12 cellular contexts compared by ENCODE assay signal in genomic region chr12:6362383-6362782, GRCh38. TPM values are rescaled to one million over a fixed set of nuclear protein-coding genes. Genes with fewer than 3 reads are reported as not detected.
DNase-seq lines count a peak whose midpoint lies in the region; ATAC-seq and TF ChIP-seq lines count a peak whose summit lies in the region.
"Had no signal": no experiment of that assay in that cellular context is flagged by ENCODE, and none has a peak within 500 bp of the region (broad histone marks: within the 10 kb centered on the region; RNA-seq: fewer than 3 reads in every experiment).

No MANE protein-coding gene starts in this region.

- DNase-seq in activated CD8-positive, alpha-beta T cell treated with anti-CD3 and anti-CD28 coated beads, Interleukin-2, amount 10 ng/mL, durations not matched to agents 7 days and 5 days, result no peak
- DNase-seq in activated CD8-positive, alpha-beta T cell treated with anti-CD3 and anti-CD28 coated beads for 36 hours, result no peak
- DNase-seq in RWPE2 (ENCODE audit: low spot score) (no peak), thyroid gland (no peak), AG20443 (ENCODE audit: low spot score) (no peak), dedifferentiated amniotic fluid mesenchymal stem cell (ENCODE audit: extremely low spot score) (no peak)
- DNase-seq: NCI-H146 had no signal

- no peak for TF ChIP-seq POLR2A in thyroid gland (IDR thresholded peaks at IDR 0.05)

- no peaks in the 10 kb centered on the region for H3K9me3 Mint-ChIP-seq in activated CD8-positive, alpha-beta T cell treated with anti-CD3 and anti-CD28 coated beads, Interleukin-2, amount 10 ng/mL, durations not matched to agents 7 days and 5 days (ENCODE audit: insufficient read depth)
- no peaks in the 10 kb centered on the region for H3K9me3 Mint-ChIP-seq in activated CD8-positive, alpha-beta T cell treated with anti-CD3 and anti-CD28 coated beads for 36 hours

- 70 to 80% methylated on average over 3 of the region's 3 CpGs for WGBS in thyroid gland, 2 donors

- POLR2A ChIA-PET in activated CD8-positive, alpha-beta T cell treated with anti-CD3 and anti-CD28 coated beads, Interleukin-2, amount 10 ng/mL, durations not matched to agents 7 days and 5 days (lab: Charles Lee), result interaction anchor here (0.8 to 1.7 kb wide), 4 partner anchors 19 to 327 kb away, joined by 3 to 12 read pairs (median 4); no protein-coding TSS in a partner anchor
- POLR2A ChIA-PET in activated CD8-positive, alpha-beta T cell treated with anti-CD3 and anti-CD28 coated beads for 36 hours (lab: Charles Lee), result interaction anchor here (0.6 to 1.9 kb wide), 2 partner anchors 20 to 28 kb away, joined by 3 to 7 read pairs; partner anchors contain the start of gene TNFRSF1A

- peaks cover 47% of the 10 kb centered on the region for H3K4me1 ChIP-seq in RWPE2 (ENCODE audit: insufficient read depth, poor library complexity, severe bottlenecking)
- peaks cover 28 to 52% of the 10 kb centered on the region in 2 donors for H3K4me1 ChIP-seq in thyroid gland

- H3K27me3 ChIP-seq in RWPE2 (ENCODE audit: insufficient read depth, poor library complexity, severe bottlenecking), result no peaks in the 10 kb centered on the region
- H3K27me3 ChIP-seq in layer of hippocampus (ENCODE audit: control insufficient read depth, insufficient read depth, low read length), result no peaks in the 10 kb centered on the region
- no peaks in the 10 kb centered on the region for H3K27me3 ChIP-seq in thyroid gland
- H3K27me3 ChIP-seq: body of pancreas had no signal

- peak overlapping the region; percentile 100 for H3K27ac ChIP-seq in RWPE2 (ENCODE audit: poor library complexity, severe bottlenecking)
- H3K27ac ChIP-seq in layer of hippocampus (ENCODE audit: low read depth, low read length), result peak overlapping the region; percentile 4
- H3K27ac ChIP-seq in thyroid gland, result peak overlapping the region in 2 of 3 donors; percentile 11 to 95

- H3K27ac Mint-ChIP-seq in activated CD8-positive, alpha-beta T cell treated with anti-CD3 and anti-CD28 coated beads, Interleukin-2, amount 10 ng/mL, durations not matched to agents 7 days and 5 days, result peak overlapping the region; percentile 48
- H3K27ac Mint-ChIP-seq in activated CD8-positive, alpha-beta T cell treated with anti-CD3 and anti-CD28 coated beads for 36 hours, result no peak overlapping the region

- CTCF ChIA-PET in activated CD8-positive, alpha-beta T cell treated with anti-CD3 and anti-CD28 coated beads, Interleukin-2, amount 10 ng/mL, durations not matched to agents 7 days and 5 days (lab: Charles Lee), result interaction anchor here (0.6 to 7.3 kb wide), 4 partner anchors 15 to 104 kb away, joined by 3 to 176 read pairs (median 6); no protein-coding TSS in a partner anchor
- CTCF ChIA-PET in activated CD8-positive, alpha-beta T cell treated with anti-CD3 and anti-CD28 coated beads for 36 hours (lab: Charles Lee), result interaction anchor here (0.6 to 2.2 kb wide), 5 partner anchors 10 to 104 kb away, joined by 3 to 12 read pairs (median 4); no protein-coding TSS in a partner anchor

- H3K36me3 Mint-ChIP-seq in activated CD8-positive, alpha-beta T cell treated with anti-CD3 and anti-CD28 coated beads, Interleukin-2, amount 10 ng/mL, durations not matched to agents 7 days and 5 days (ENCODE audit: low read depth), result no peaks in the 10 kb centered on the region
- no peaks in the 10 kb centered on the region for H3K36me3 Mint-ChIP-seq in activated CD8-positive, alpha-beta T cell treated with anti-CD3 and anti-CD28 coated beads for 36 hours (ENCODE audit: low read depth)

- no peak overlapping the region for H3K4me3 ChIP-seq in RWPE2 (ENCODE audit: severe bottlenecking)
- H3K4me3 ChIP-seq in thyroid gland (replicated peaks in 1 of 3), result no peak overlapping the region
- H3K4me3 ChIP-seq: body of pancreas had no signal

- TF ChIP-seq CTCF in activated CD8-positive, alpha-beta T cell treated with anti-CD3 and anti-CD28 coated beads for 36 hours (IDR thresholded peaks at IDR 0.05), result no peak
- TF ChIP-seq CTCF in RWPE2 (IDR thresholded peaks at IDR 0.05; ENCODE audit: poor library complexity, severe bottlenecking) (no peak), thyroid gland (IDR thresholded peaks at IDR 0.05) (no peak)

- intact Hi-C loops in activated CD8-positive, alpha-beta T cell treated with anti-CD3 and anti-CD28 coated beads for 36 hours (cut with micrococcal nuclease), result no loop called here
- intact Hi-C loops in thyroid gland (cut with DNase I), result no loop called here

- H3K9me3 ChIP-seq in RWPE2 (ENCODE audit: severe bottlenecking) (no peaks in the 10 kb centered on the region), thyroid gland (no peaks in the 10 kb centered on the region)
- H3K9me3 ChIP-seq: body of pancreas had no signal

- peaks cover 4% of the 10 kb centered on the region for H3K27me3 Mint-ChIP-seq in activated CD8-positive, alpha-beta T cell treated with anti-CD3 and anti-CD28 coated beads, Interleukin-2, amount 10 ng/mL, durations not matched to agents 7 days and 5 days (ENCODE audit: low read depth)
- no peaks in the 10 kb centered on the region for H3K27me3 Mint-ChIP-seq in activated CD8-positive, alpha-beta T cell treated with anti-CD3 and anti-CD28 coated beads for 36 hours

- no peak for ATAC-seq in activated CD8-positive, alpha-beta T cell treated with anti-CD3 and anti-CD28 coated beads, Interleukin-2, amount 10 ng/mL, durations not matched to agents 7 days and 5 days
- no peak for ATAC-seq in activated CD8-positive, alpha-beta T cell treated with anti-CD3 and anti-CD28 coated beads for 36 hours
- ATAC-seq in RWPE2 (ENCODE audit: low read depth) (no peak), GM21390 (IDR thresholded peaks at IDR 0.05; ENCODE audit: unreplicated experiment) (no peak)

- H3K36me3 ChIP-seq in RWPE2 (ENCODE audit: low read depth) (peaks cover 96% of the 10 kb centered on the region), thyroid gland (peaks cover 0 to 6% of the 10 kb centered on the region in 2 donors)

- H3K4me1 Mint-ChIP-seq in activated CD8-positive, alpha-beta T cell treated with anti-CD3 and anti-CD28 coated beads, Interleukin-2, amount 10 ng/mL, durations not matched to agents 7 days and 5 days (ENCODE audit: low read depth), result peaks cover 28% of the 10 kb centered on the region
- H3K4me1 Mint-ChIP-seq in activated CD8-positive, alpha-beta T cell treated with anti-CD3 and anti-CD28 coated beads for 36 hours (ENCODE audit: low read depth), result peaks cover 20% of the 10 kb centered on the region

- no peak overlapping the region for H3K4me3 Mint-ChIP-seq in activated CD8-positive, alpha-beta T cell treated with anti-CD3 and anti-CD28 coated beads, Interleukin-2, amount 10 ng/mL, durations not matched to agents 7 days and 5 days
- H3K4me3 Mint-ChIP-seq in activated CD8-positive, alpha-beta T cell treated with anti-CD3 and anti-CD28 coated beads for 36 hours, result no peak overlapping the region

RNA-seq across cellular contexts. Expression of gene SCNN1A, which starts 13.0 kb away (rescaled TPM):
- 1 to 10 TPM in 1 of 2 experiments, under 1 TPM in 1; 0.47 to 1.5 TPM for total RNA-seq in activated CD8-positive, alpha-beta T cell treated with anti-CD3 and anti-CD28 coated beads, Interleukin-2, amount 10 ng/mL, durations not matched to agents 7 days and 5 days
- total RNA-seq in activated CD8-positive, alpha-beta T cell treated with anti-CD3 and anti-CD28 coated beads for 36 hours, result 1 to 10 TPM; 2.3 to 3.8 TPM
- 100 to 1,000 TPM; 229 to 449 (median 336) TPM for total RNA-seq in thyroid gland

RNA-seq across cellular contexts. Expression of gene TNFRSF1A, which starts 20.5 kb away (rescaled TPM):
- 10 to 100 TPM; 58.8 to 63.4 TPM for total RNA-seq in activated CD8-positive, alpha-beta T cell treated with anti-CD3 and anti-CD28 coated beads, Interleukin-2, amount 10 ng/mL, durations not matched to agents 7 days and 5 days
- total RNA-seq in activated CD8-positive, alpha-beta T cell treated with anti-CD3 and anti-CD28 coated beads for 36 hours, result 10 to 100 TPM; 40.6 TPM
- 100 to 1,000 TPM; 131 to 185 (median 150) TPM for total RNA-seq in thyroid gland

RNA-seq across cellular contexts. Expression of gene LTBR, which starts 21.6 kb away (rescaled TPM):
- total RNA-seq in activated CD8-positive, alpha-beta T cell treated with anti-CD3 and anti-CD28 coated beads, Interleukin-2, amount 10 ng/mL, durations not matched to agents 7 days and 5 days, result under 1 TPM in 1 of 2 experiments, not detected in 1; 0.34 TPM
- 1 to 10 TPM; 1.5 to 1.6 TPM for total RNA-seq in activated CD8-positive, alpha-beta T cell treated with anti-CD3 and anti-CD28 coated beads for 36 hours
- 100 to 1,000 TPM; 152 to 215 (median 178) TPM for total RNA-seq in thyroid gland

RNA-seq across cellular contexts. Expression of gene PLEKHG6, which starts 51.9 kb away (rescaled TPM):
- total RNA-seq in activated CD8-positive, alpha-beta T cell treated with anti-CD3 and anti-CD28 coated beads, Interleukin-2, amount 10 ng/mL, durations not matched to agents 7 days and 5 days, result under 1 TPM in 1 of 2 experiments, not detected in 1; 0.47 TPM
- not detected for total RNA-seq in activated CD8-positive, alpha-beta T cell treated with anti-CD3 and anti-CD28 coated beads for 36 hours
- 100 to 1,000 TPM in 1 of 4 donors, 10 to 100 TPM in 1, 1 to 10 TPM in 2; 4.0 to 325 (median 14.1) TPM for total RNA-seq in thyroid gland
- total RNA-seq: activated CD8-positive, alpha-beta memory T cell treated with anti-CD3 and anti-CD28 coated beads for 36 hours; myocyte had no signal

Comparison
In these comparisons a context has a peak if more than half of its experiments do, and no peak if none do; other contexts are left out.
1. H3K27ac ChIP-seq: peak in every context shown above with its lines; median percentile 100 in RWPE2; 53 in thyroid gland; 4 in layer of hippocampus.
2. RNA of gene SCNN1A, which starts 13.0 kb away (total RNA-seq): 229 to 449 TPM in thyroid gland; 2.3 to 3.8 TPM in activated CD8-positive, alpha-beta T cell treated with anti-CD3 and anti-CD28 coated beads for 36 hours and 0.47 to 1.5 TPM in activated CD8-positive, alpha-beta T cell treated with anti-CD3 and anti-CD28 coated beads, Interleukin-2, amount 10 ng/mL, durations not matched to agents 7 days and 5 days; every median in the first group is over 10 times any median in the second.
3. RNA of gene LTBR, which starts 21.6 kb away (total RNA-seq): 152 to 215 TPM in thyroid gland; 1.5 to 1.6 TPM in activated CD8-positive, alpha-beta T cell treated with anti-CD3 and anti-CD28 coated beads for 36 hours and 0.34 TPM in activated CD8-positive, alpha-beta T cell treated with anti-CD3 and anti-CD28 coated beads, Interleukin-2, amount 10 ng/mL, durations not matched to agents 7 days and 5 days; every median in the first group is over 10 times any median in the second.